ENCODE assay signal across 23 cellular contexts in the genomic region with DNA sequence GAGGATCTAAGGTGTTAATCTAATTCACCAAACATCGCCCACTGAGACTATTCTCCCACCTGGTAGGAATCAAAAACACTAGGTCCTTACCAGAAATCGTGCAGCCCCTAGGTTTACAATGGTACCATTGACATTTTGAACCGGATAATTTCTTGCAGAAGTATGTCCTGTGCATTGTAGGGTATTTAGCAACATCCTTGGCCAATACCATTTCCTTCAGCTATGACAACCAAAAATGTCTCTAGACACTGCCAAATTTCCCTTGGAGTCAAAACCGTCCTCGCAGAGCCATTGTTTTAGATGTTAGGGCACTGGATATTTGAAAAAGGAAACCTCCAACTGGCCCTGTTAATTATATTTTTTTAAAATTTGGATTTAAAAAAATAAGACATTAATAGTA. TPM values are rescaled to one million over a fixed set of nuclear protein-coding genes. Genes with fewer than 3 reads are reported as not detected.
DNase-seq lines count a peak whose midpoint lies in the region; ATAC-seq, FAIRE-seq and TF ChIP-seq lines count a peak whose summit lies in the region.
"Had no signal": no experiment of that assay in that cellular context is flagged by ENCODE, and none has a peak within 500 bp of the region (broad histone marks: within the 10 kb centered on the region; RNA-seq: fewer than 3 reads in every experiment).

No MANE protein-coding gene starts in this region.

- no peak overlapping the region for H2AFZ ChIP-seq in GM12878 (ENCODE audit: control insufficient read depth, low read depth, low read length)

- H3K4me3 ChIP-seq in HL-60 (replicated peaks; ENCODE audit: insufficient read depth, low read length) (no peak overlapping the region), GM12878 (no peak overlapping the region; the same call in 1 of the 2 replicates), mononuclear cell (ENCODE audit: low read length) (peak overlapping the region; percentile 20)
- H3K4me3 ChIP-seq: body of pancreas, Peyer's patch, sigmoid colon, SJSA1 had no signal

- CTCF ChIA-PET in GM12878 (lab: Yijun Ruan, JAX), result interaction anchor here (0.8 to 2.5 kb wide), 9 partner anchors 9 to 473 kb away, joined by 3 to 7 read pairs (median 4); no protein-coding TSS in a partner anchor

- H3K27me3 ChIP-seq in HL-60 (ENCODE audit: insufficient read depth, poor library complexity, severe bottlenecking), result no peaks in the 10 kb centered on the region
- H3K27me3 ChIP-seq in GM12878 (replicated peaks in 1 of 2; ENCODE audit: control insufficient read depth in 2 of 2, insufficient read depth in 2 of 2, low read length in 1 of 2), result no peaks in the 10 kb centered on the region
- no peaks in the 10 kb centered on the region for H3K27me3 ChIP-seq in mononuclear cell (ENCODE audit: insufficient read depth, low read length)
- H3K27me3 ChIP-seq: body of pancreas, Peyer's patch, sigmoid colon, SJSA1 had no signal

- H3K27ac ChIP-seq in HL-60 (replicated peaks) (peak overlapping the region; percentile 76), GM12878 (ENCODE audit: control insufficient read depth, insufficient read depth) (no peak overlapping the region)
- H3K27ac ChIP-seq: C4-2B, Peyer's patch, sigmoid colon, SJSA1 had no signal

- H3K4me1 ChIP-seq in GM12878 (ENCODE audit: control insufficient read depth, insufficient read depth, low read length) (peaks cover 5% of the 10 kb centered on the region; the same call in 1 of the 2 replicates), mononuclear cell (ENCODE audit: insufficient read depth, low read length) (peaks cover 35% of the 10 kb centered on the region)

- DNase-seq in CD1c-positive myeloid dendritic cell (ENCODE audit: extremely low spot score) (peak; percentile 40), HL-60 (ENCODE audit: low read depth in 1 of 2, low spot score in 1 of 2) (peak in 1 of 2 experiments; percentile 69), GM12878 (ENCODE audit: low read depth, low spot score) (no peak)
- no peak for DNase-seq in stimulated activated CD4-positive, alpha-beta T cell treated with anti-CD3 and anti-CD28 coated beads, Interleukin-2, amount 100 ng/mL, for 48 hours
- DNase-seq: activated gamma-delta T cell; activated T-cell treated with anti-CD3 and anti-CD28 coated beads for 4 hours; body of pancreas; effector CD8-positive, alpha-beta T cell; head of caudate nucleus; kidney; NCI-H1105; NCI-H1930; NCI-H526; Peyer's patch; sigmoid colon; stimulated activated naive B cell treated with anti-CD40 and anti-IgM and Interleukin-4, amounts not matched to agents 10 μg/mL and 1 μg/mL and 100 μg/mL, for 72 hours had no signal

- no peaks in the 10 kb centered on the region for H3K36me3 ChIP-seq in GM12878 (ENCODE audit: control insufficient read depth in 2 of 2, insufficient read depth in 2 of 2, low read length in 1 of 2)
- H3K36me3 ChIP-seq: Peyer's patch, sigmoid colon had no signal

- in situ Hi-C loops in GM12878 (cut with MboI), result no loop called here

- POLR2A ChIA-PET in GM12878 (lab: Charles Lee), result no interaction called here

- SMC1A ChIA-PET in GM12878 (lab: Charles Lee; ENCODE audit: uncharacterized antibody, unreplicated experiment), result interaction anchor here (0.8 to 1.4 kb wide), 8 partner anchors 9 to 311 kb away, joined by 3 to 5 read pairs (median 3); no protein-coding TSS in a partner anchor

- no peaks in the 10 kb centered on the region for H4K20me1 ChIP-seq in GM12878 (ENCODE audit: control insufficient read depth, insufficient read depth)

- H3K4me2 ChIP-seq in GM12878 (ENCODE audit: control insufficient read depth, insufficient read depth), result peak overlapping the region; percentile 15

- peaks cover 48% of the 10 kb centered on the region for H3K79me2 ChIP-seq in GM12878 (ENCODE audit: control insufficient read depth, insufficient read depth, low read length)

- TF ChIP-seq CTCF in HL-60 (IDR thresholded peaks at IDR 0.05; ENCODE audit: insufficient read depth, low read length) (no peak), GM12878 (IDR thresholded peaks at IDR 0.05 in 2 of 3, conservative IDR thresholded peaks at IDR 0.05 in 1 of 3; ENCODE audit: control insufficient read depth in 2 of 3, extremely low read depth in 1 of 3, insufficient read depth in 1 of 3, low read depth in 3 of 3, low read length in 3 of 3) (no peak)

- intact Hi-C loops in GM12878 (cut with micrococcal nuclease; ENCODE audit: unreplicated experiment), result no loop called here

- no peak for TF ChIP-seq POLR2A in GM12878 (IDR thresholded peaks at IDR 0.05; ENCODE audit: low read depth, low read length)

- 98% methylated on average over 5 of the region's 5 CpGs for WGBS in GM12878 (ENCODE audit: insufficient coverage, insufficient replicate concordance, low lambda C conversion rate, missing lambda C conversion rate)

- H3K9ac ChIP-seq in GM12878 (ENCODE audit: control insufficient read depth, insufficient read depth, low read length), result no peak overlapping the region

- RAD21 ChIA-PET in GM12878 (lab: Charles Lee; ENCODE audit: unreplicated experiment), result interaction anchor here (0.9 to 2.1 kb wide), 4 partner anchors 9 to 312 kb away, joined by 3 to 5 read pairs (median 4); no protein-coding TSS in a partner anchor

- FAIRE-seq in GM12878 (lab: Jason Lieb, UNC), result no peak
- FAIRE-seq: H1, kidney had no signal

- H3K9me3 ChIP-seq in GM12878 (replicated peaks; ENCODE audit: control insufficient read depth, insufficient read depth, low read length), result no peaks in the 10 kb centered on the region
- H3K9me3 ChIP-seq in mononuclear cell (ENCODE audit: low read depth, low read length), result no peaks in the 10 kb centered on the region
- H3K9me3 ChIP-seq: body of pancreas, Peyer's patch, sigmoid colon, SJSA1 had no signal

- BruUV-seq in GM12878 (replicated peaks; lab: Mats Ljungman, UMichigan), result no TSS peak

- TF ChIP-seq RAD21 in GM12878 (IDR thresholded peaks at IDR 0.05; ENCODE audit: insufficient read depth, low read depth, low read length), result no peak

- TF ChIP-seq EP300 in GM12878 (IDR thresholded peaks at IDR 0.05; ENCODE audit: borderline replicate concordance in 1 of 2, control insufficient read depth in 1 of 2, low read depth in 2 of 2, low read length in 2 of 2), result no peak

- no peak for ATAC-seq in GM12878
- no peak for ATAC-seq in GM21447 (IDR thresholded peaks at IDR 0.05; ENCODE audit: unreplicated experiment)
- no peak for ATAC-seq in HG03135 (IDR thresholded peaks at IDR 0.05; ENCODE audit: unreplicated experiment)
- ATAC-seq in HG03460 (IDR thresholded peaks at IDR 0.05; ENCODE audit: unreplicated experiment), result no peak
- ATAC-seq: body of pancreas; stimulated activated naive B cell treated with anti-CD40 and anti-IgM and Interleukin-4, amounts not matched to agents 10 μg/mL and 1 μg/mL and 100 μg/mL, for 72 hours had no signal

TF ChIP-seq in GM12878, 131 proteins besides CTCF, POLR2A, EP300 and RAD21 (continues in another document):
- TF ChIP-seq DPF2 (IDR thresholded peaks at IDR 0.05) (no peak), KLF5 (IDR thresholded peaks at IDR 0.05; ENCODE audit: partially characterized antibody) (no peak), JUNB (IDR thresholded peaks at IDR 0.05) (no peak)
- TF ChIP-seq, protein P1, sequence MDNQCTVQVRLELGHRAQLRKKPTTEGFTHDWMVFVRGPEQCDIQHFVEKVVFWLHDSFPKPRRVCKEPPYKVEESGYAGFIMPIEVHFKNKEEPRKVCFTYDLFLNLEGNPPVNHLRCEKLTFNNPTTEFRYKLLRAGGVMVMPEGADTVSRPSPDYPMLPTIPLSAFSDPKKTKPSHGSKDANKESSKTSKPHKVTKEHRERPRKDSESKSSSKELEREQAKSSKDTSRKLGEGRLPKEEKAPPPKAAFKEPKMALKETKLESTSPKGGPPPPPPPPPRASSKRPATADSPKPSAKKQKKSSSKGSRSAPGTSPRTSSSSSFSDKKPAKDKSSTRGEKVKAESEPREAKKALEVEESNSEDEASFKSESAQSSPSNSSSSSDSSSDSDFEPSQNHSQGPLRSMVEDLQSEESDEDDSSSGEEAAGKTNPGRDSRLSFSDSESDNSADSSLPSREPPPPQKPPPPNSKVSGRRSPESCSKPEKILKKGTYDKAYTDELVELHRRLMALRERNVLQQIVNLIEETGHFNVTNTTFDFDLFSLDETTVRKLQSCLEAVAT (IDR thresholded peaks at IDR 0.05), result no peak

RNA-seq across cellular contexts. Expression of a gene that starts 3.8 kb away (rescaled TPM):
- total RNA-seq in GM12878 (2013; cell fraction: nucleolus; rRNA removed), result 33.2 and 34.1 TPM in 2 replicates
- total RNA-seq in GM12878 (2014; rRNA removed) (11.7 and 14.8 TPM in 2 replicates), GM12878 (2014; rRNA removed; fragmentation: Illumina TruSeq; extraction: Trizol) (15.3 and 15.9 TPM in 2 replicates), GM12878 (2021) (9.5 and 9.7 TPM in 2 replicates), mononuclear cell (13.4 TPM)
- 4.0 TPM for polyA plus RNA-seq in GM12878 (2011; ENCODE audit: low read depth)
- polyA plus RNA-seq in GM12878 (2011; rRNA removed) (16.2 and 25.4 TPM in 2 replicates), GM12878 (2014; fragmentation: Illumina TruSeq; extraction: Trizol) (12.7 and 17.6 TPM in 2 replicates), GM12878 (2014; fragmentation: Nextera tagmentation; extraction: Ambion mirVana) (1 to 10 TPM; 3.3 to 7.0 TPM), GM12878 (2014; rRNA removed) (7.2 and 9.1 TPM in 2 replicates), GM12878 (2016; fragmentation: Nextera tagmentation; extraction: Ambion mirVana) (1 to 10 TPM; 1.6 to 6.4 TPM)
- polyA plus RNA-seq in GM12878 (2011; cell fraction: cytosol; rRNA removed), result 4.7 and 5.6 TPM in 2 replicates
- polyA plus RNA-seq in GM12878 (2011; cell fraction: nucleus; rRNA removed), result 9.1 and 11.8 TPM in 2 replicates
- polyA plus RNA-seq in GM12878 (2012), result 7.7 and 9.7 TPM in 2 replicates
- 13.4 and 19.7 TPM in 2 replicates for polyA minus RNA-seq in GM12878 (2011; rRNA and poly(A)+ RNA removed)
- 5.3 and 7.1 TPM in 2 replicates for polyA minus RNA-seq in GM12878 (2011; cell fraction: cytosol; rRNA and poly(A)+ RNA removed)
- 9.6 and 13.0 TPM in 2 replicates for polyA minus RNA-seq in GM12878 (2011; cell fraction: nucleus; rRNA and poly(A)+ RNA removed)
